16 cellular contexts compared by ENCODE assay signal in genomic region chr6:47098570-47098993, GRCh38. TPM values are rescaled to one million over a fixed set of nuclear protein-coding genes. Genes with fewer than 3 reads are reported as not detected.
DNase-seq lines count a peak whose midpoint lies in the region; ATAC-seq and TF ChIP-seq lines count a peak whose summit lies in the region.
"Had no signal": no experiment of that assay in that cellular context is flagged by ENCODE, and none has a peak within 500 bp of the region (broad histone marks: within the 10 kb centered on the region; RNA-seq: fewer than 3 reads in every experiment).

No MANE protein-coding gene starts in this region.

- no peaks in the 10 kb centered on the region for H4K20me1 ChIP-seq in hepatocyte (ENCODE audit: insufficient read depth, poor library complexity, severe bottlenecking)

- DNase-seq in Right ventricle myocardium inferior (ENCODE audit: missing footprints), result no peak
- no peak for DNase-seq in cardiac septum (ENCODE audit: low spot score)
- DNase-seq in dedifferentiated amniotic fluid mesenchymal stem cell (ENCODE audit: extremely low spot score), result peak; percentile 37
- DNase-seq in hepatocyte (ENCODE audit: low spot score), result peak; percentile 73
- no peak for DNase-seq in GM10248 (ENCODE audit: extremely low spot score)
- no peak for DNase-seq in activated effector memory CD4-positive, alpha-beta T cell treated with Interleukin-2 at 50 U/mL for 16 hours
- DNase-seq in activated T-cell treated with anti-CD3 and anti-CD28 coated beads, Interleukin-2, amount 50 U/mL, for 1 hour, result no peak
- DNase-seq: activated T-cell treated with anti-CD3 and anti-CD28 coated beads, Interleukin-2, amount 50 U/mL, for 24 hours; effector CD8-positive, alpha-beta T cell; hypothalamus; NCI-H345; occipital lobe; thyroid gland had no signal

- H3K4me2 ChIP-seq in hepatocyte, result no peak overlapping the region

- H3K27me3 ChIP-seq in hepatocyte, result no peaks in the 10 kb centered on the region
- H3K27me3 ChIP-seq: ascending aorta, thyroid gland had no signal

- CTCF ChIA-PET in GM10248 (lab: Yijun Ruan, JAX), result interaction anchor here (0.9 to 6.6 kb wide), 11 partner anchors 8 to 220 kb away, joined by 3 to 84 read pairs (median 4); partner anchors contain the start of gene TNFRSF21

- POLR2A ChIA-PET in GM10248 (lab: Yijun Ruan, JAX), result no interaction called here

- H3K9me3 ChIP-seq in hepatocyte (ENCODE audit: low read depth), result no peaks in the 10 kb centered on the region
- H3K9me3 ChIP-seq: ascending aorta, thyroid gland had no signal

- peaks cover 9% of the 10 kb centered on the region for H3K4me1 ChIP-seq in hepatocyte (ENCODE audit: insufficient read depth)
- no peaks in the 10 kb centered on the region for H3K4me1 ChIP-seq in urinary bladder (ENCODE audit: insufficient read depth)
- H3K4me1 ChIP-seq: ascending aorta had no signal

- H3K27ac ChIP-seq in hepatocyte (no peak overlapping the region), urinary bladder (ENCODE audit: low read depth) (peak overlapping the region; percentile 29)
- H3K27ac ChIP-seq: ascending aorta, thyroid gland had no signal

- no peaks in the 10 kb centered on the region for H3K79me2 ChIP-seq in hepatocyte

- H3K36me3 ChIP-seq in hepatocyte (replicated peaks; ENCODE audit: insufficient read depth, low read depth) (no peaks in the 10 kb centered on the region), urinary bladder (ENCODE audit: insufficient read depth) (peaks cover 1% of the 10 kb centered on the region)
- H3K36me3 ChIP-seq: ascending aorta, thyroid gland had no signal

- ATAC-seq in Right ventricle myocardium inferior, result peak; percentile 92

- H3K4me3 ChIP-seq in hepatocyte, result no peak overlapping the region
- no peak overlapping the region for H3K4me3 ChIP-seq in urinary bladder (ENCODE audit: low read depth, low read length)
- H3K4me3 ChIP-seq: ascending aorta, thyroid gland had no signal

- intact Hi-C loops in Right ventricle myocardium inferior (cut with DNase I) (loop anchor here (5.0 kb wide), 2 partner anchors 49 to 144 kb away; no protein-coding TSS in a partner anchor), cardiac septum (cut with DNase I) (loop anchor here (10.0 kb wide), 1 partner anchor 146 kb away; no protein-coding TSS in a partner anchor)

- H2AFZ ChIP-seq in hepatocyte, result no peak overlapping the region

- no peak for TF ChIP-seq CTCF in hepatocyte (IDR thresholded peaks at IDR 0.05; ENCODE audit: poor library complexity)
- no peak for TF ChIP-seq CTCF in GM10248 (IDR thresholded peaks at IDR 0.05; ENCODE audit: control extremely low read depth, extremely low read depth, low read depth, missing control alignments)

- WGBS in hepatocyte (ENCODE audit: low lambda C conversion rate, missing lambda C conversion rate), result 51% methylated on average over 6 of the region's 6 CpGs
- WGBS in urinary bladder, result 24% methylated on average over 6 of the region's 6 CpGs

- no peaks in the 10 kb centered on the region for H3K9me2 ChIP-seq in hepatocyte (replicated peaks; ENCODE audit: insufficient read depth)

RNA-seq across cellular contexts. Expression of gene ADGRF1, which starts 56.5 kb away (rescaled TPM):
- total RNA-seq in Right ventricle myocardium inferior (not detected), cardiac septum (not detected), hepatocyte (1.5 and 2.8 TPM in 2 replicates), urinary bladder (13.0 TPM)
- polyA plus RNA-seq in hepatocyte (0.32 and 1.7 TPM in 2 replicates), urinary bladder (5.3 TPM)
- total RNA-seq: ascending aorta, mesenteric fat pad, occipital lobe had no signal

Comparison
In these comparisons a context has a peak if more than half of its experiments do, and no peak if none do; other contexts are left out.
1. DNase-seq: peak in dedifferentiated amniotic fluid mesenchymal stem cell (single experiment) and hepatocyte (single experiment); none in Right ventricle myocardium inferior (single experiment), cardiac septum (single experiment), GM10248 (single experiment), activated effector memory CD4-positive, alpha-beta T cell treated with Interleukin-2 at 50 U/mL for 16 hours (single experiment) and activated T-cell treated with anti-CD3 and anti-CD28 coated beads, Interleukin-2, amount 50 U/mL, for 1 hour (single experiment).